Comparison of ENCODE assay signal across 8 cellular contexts in the genomic region with DNA sequence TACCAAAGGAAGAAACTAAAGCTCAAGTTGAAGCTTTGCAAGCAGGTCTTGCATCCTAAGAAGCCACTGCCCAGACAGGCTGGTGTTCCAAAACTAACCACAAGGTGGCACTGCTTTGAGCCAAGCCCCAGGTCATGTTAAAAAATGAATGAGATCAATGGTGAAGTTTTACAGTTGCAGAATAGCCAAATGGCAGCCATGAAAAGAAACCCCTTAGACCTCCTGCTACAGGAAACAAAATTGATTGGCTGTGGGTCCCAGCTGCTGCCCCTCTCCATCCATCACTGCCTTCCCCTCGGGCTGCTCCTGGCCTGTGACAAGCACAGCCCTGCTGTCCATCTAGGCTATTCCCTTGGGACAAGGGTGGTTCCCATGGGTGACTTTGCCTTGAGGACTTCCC. TPM values are rescaled to one million over a fixed set of nuclear protein-coding genes. Genes with fewer than 3 reads are reported as not detected.
DNase-seq lines count a peak whose midpoint lies in the region; ATAC-seq and TF ChIP-seq lines count a peak whose summit lies in the region.

No MANE protein-coding gene starts in this region.

- intact Hi-C loops in left cardiac atrium (cut with DNase I), result no loop called here
- intact Hi-C loops in sciatic nerve (cut with DNase I), result no loop called here

- H3K9me3 Mint-ChIP-seq in activated naive CD8-positive, alpha-beta T cell treated with anti-CD3 and anti-CD28 coated beads, Interleukin-2, amount 10 ng/mL, durations not matched to agents 7 days and 5 days, result no peaks in the 10 kb centered on the region

- H3K9me2 ChIP-seq in SK-N-SH, result no peaks in the 10 kb centered on the region

- peak; percentile 40 for ATAC-seq in GM19455 (IDR thresholded peaks at IDR 0.05; ENCODE audit: unreplicated experiment)
- ATAC-seq in activated naive CD8-positive, alpha-beta T cell treated with anti-CD3 and anti-CD28 coated beads, Interleukin-2, amount 10 ng/mL, durations not matched to agents 7 days and 5 days (ENCODE audit: low read depth), result peak; percentile 68
- ATAC-seq in left cardiac atrium, result peak; percentile 49 to 53
- ATAC-seq in sciatic nerve, result peak; percentile 67
- no peak for ATAC-seq in GM18873 (IDR thresholded peaks at IDR 0.05; ENCODE audit: low FRiP score, unreplicated experiment)

- no peak for TF ChIP-seq EP300 in SK-N-SH (IDR thresholded peaks at IDR 0.05; ENCODE audit: borderline replicate concordance in 1 of 2, low read depth in 1 of 2, low read length in 1 of 2)

- H3F3A ChIP-seq in SK-N-SH (replicated peaks; ENCODE audit: insufficient read depth), result peaks cover 13% of the 10 kb centered on the region

- POLR2A ChIA-PET in SK-N-SH (lab: Yijun Ruan, JAX), result no interaction called here
- POLR2A ChIA-PET in activated naive CD8-positive, alpha-beta T cell treated with anti-CD3 and anti-CD28 coated beads, Interleukin-2, amount 10 ng/mL, durations not matched to agents 7 days and 5 days (lab: Charles Lee), result interaction anchor here (0.7 to 1.5 kb wide), 2 partner anchors 47 to 75 kb away, joined by 3 to 5 read pairs; partner anchors contain the start of gene XRCC5

- H3K9me3 ChIP-seq in SK-N-SH, result no peaks in the 10 kb centered on the region

- peaks cover 23% of the 10 kb centered on the region for H3K4me1 Mint-ChIP-seq in activated naive CD8-positive, alpha-beta T cell treated with anti-CD3 and anti-CD28 coated beads, Interleukin-2, amount 10 ng/mL, durations not matched to agents 7 days and 5 days

- no peaks in the 10 kb centered on the region for H3K27me3 Mint-ChIP-seq in activated naive CD8-positive, alpha-beta T cell treated with anti-CD3 and anti-CD28 coated beads, Interleukin-2, amount 10 ng/mL, durations not matched to agents 7 days and 5 days

- H3K4me1 ChIP-seq in SK-N-SH (ENCODE audit: control insufficient read depth in 1 of 2, insufficient read depth in 2 of 2, low read depth in 1 of 2, low read length in 1 of 2), result peaks cover 2 to 5% of the 10 kb centered on the region in 2 experiments; a peak in 1 of 4 replicates

- CTCF ChIA-PET in SK-N-SH (lab: Yijun Ruan, JAX), result interaction anchor here (0.6 to 7.7 kb wide), 29 partner anchors 8 to 482 kb away, joined by 3 to 109 read pairs (median 4); partner anchors contain the start of genes MREG, PECR, TMEM169 and XRCC5

- no peak overlapping the region for H3K4me3 Mint-ChIP-seq in activated naive CD8-positive, alpha-beta T cell treated with anti-CD3 and anti-CD28 coated beads, Interleukin-2, amount 10 ng/mL, durations not matched to agents 7 days and 5 days

- DNase-seq in CD1c-positive myeloid dendritic cell (ENCODE audit: extremely low spot score), result peak; percentile 73
- peak; percentile 60 for DNase-seq in KG1 (lab: John Stamatoyannopoulos, UW)
- peak; percentile 68 for DNase-seq in SK-N-SH
- DNase-seq in activated naive CD8-positive, alpha-beta T cell treated with anti-CD3 and anti-CD28 coated beads, Interleukin-2, amount 10 ng/mL, durations not matched to agents 7 days and 5 days, result peak; percentile 76
- peak; percentile 49 for DNase-seq in left cardiac atrium
- DNase-seq in sciatic nerve (ENCODE audit: low spot score), result peak; percentile 73

- peak overlapping the region in 1 of 2 experiments; percentile 43; a peak in 1 of 4 replicates for H3K4me3 ChIP-seq in SK-N-SH (ENCODE audit: low read depth in 2 of 2, low read length in 1 of 2)

- peaks cover 10% of the 10 kb centered on the region for H3K36me3 Mint-ChIP-seq in activated naive CD8-positive, alpha-beta T cell treated with anti-CD3 and anti-CD28 coated beads, Interleukin-2, amount 10 ng/mL, durations not matched to agents 7 days and 5 days

- no peak overlapping the region for H3K27ac ChIP-seq in SK-N-SH (ENCODE audit: low read depth in 2 of 2, low read length in 1 of 2)

- H3K79me2 ChIP-seq in SK-N-SH (ENCODE audit: insufficient read depth), result no peaks in the 10 kb centered on the region

- no peak overlapping the region for H3K4me2 ChIP-seq in SK-N-SH

- TF ChIP-seq CTCF in SK-N-SH (IDR thresholded peaks at IDR 0.05), result peak; percentile 87

- 100% methylated on average over 1 of the region's 1 CpG for WGBS in SK-N-SH (ENCODE audit: low lambda C conversion rate)

- H3K27me3 ChIP-seq in SK-N-SH (ENCODE audit: insufficient read depth), result no peaks in the 10 kb centered on the region

- peaks cover 6 to 12% of the 10 kb centered on the region in 2 experiments for H3K36me3 ChIP-seq in SK-N-SH (replicated peaks in 1 of 2; ENCODE audit: control insufficient read depth in 1 of 2, insufficient read depth in 2 of 2, low read length in 1 of 2)

- H4K20me1 ChIP-seq in SK-N-SH (ENCODE audit: insufficient read depth), result no peaks in the 10 kb centered on the region

- TF ChIP-seq RAD21 in SK-N-SH (IDR thresholded peaks at IDR 0.05; ENCODE audit: low read length), result peak; percentile 67

- H3K9ac ChIP-seq in SK-N-SH, result no peak overlapping the region

- no peak overlapping the region for H2AFZ ChIP-seq in SK-N-SH (ENCODE audit: low read depth)

- H3K27ac Mint-ChIP-seq in activated naive CD8-positive, alpha-beta T cell treated with anti-CD3 and anti-CD28 coated beads, Interleukin-2, amount 10 ng/mL, durations not matched to agents 7 days and 5 days, result no peak overlapping the region

TF ChIP-seq in SK-N-SH, 30 proteins besides CTCF, POLR2A, EP300 and RAD21:
- TF ChIP-seq SMC3 (IDR thresholded peaks at IDR 0.05; ENCODE audit: low read depth, low read length) (peak; percentile 58), ELF1 (IDR thresholded peaks at IDR 0.05) (no peak), FOXM1 (IDR thresholded peaks at IDR 0.05; ENCODE audit: low read depth) (no peak)

RNA-seq across cellular contexts. Expression of gene MREG, which starts 20.7 kb away (rescaled TPM):
- 2.5 and 3.5 TPM in 2 replicates for polyA plus RNA-seq in SK-N-SH (2012; rRNA removed)
- 3.5 and 3.7 TPM in 2 replicates for polyA plus RNA-seq in SK-N-SH (2012; cell fraction: cytosol; rRNA removed)
- 1.6 and 4.0 TPM in 2 replicates for polyA plus RNA-seq in SK-N-SH (2012; cell fraction: nucleus; rRNA removed)
- 1 to 10 TPM; 7.0 to 8.5 TPM for total RNA-seq in activated naive CD8-positive, alpha-beta T cell treated with anti-CD3 and anti-CD28 coated beads, Interleukin-2, amount 10 ng/mL, durations not matched to agents 7 days and 5 days
- total RNA-seq in left cardiac atrium, result 1 to 10 TPM; 1.1 to 1.3 TPM
- total RNA-seq in sciatic nerve, result 5.9 TPM

RNA-seq across cellular contexts. Expression of gene PECR, which starts 47.5 kb away (rescaled TPM):
- 18.6 and 20.9 TPM in 2 replicates for polyA plus RNA-seq in SK-N-SH (2012; rRNA removed)
- polyA plus RNA-seq in SK-N-SH (2012; cell fraction: cytosol; rRNA removed), result 17.8 and 20.0 TPM in 2 replicates
- 13.8 and 15.3 TPM in 2 replicates for polyA plus RNA-seq in SK-N-SH (2012; cell fraction: nucleus; rRNA removed)
- 10 to 100 TPM; 28.2 to 29.4 TPM for total RNA-seq in activated naive CD8-positive, alpha-beta T cell treated with anti-CD3 and anti-CD28 coated beads, Interleukin-2, amount 10 ng/mL, durations not matched to agents 7 days and 5 days
- total RNA-seq in left cardiac atrium (10 to 100 TPM in 1 of 2 donors, 1 to 10 TPM in 1; 5.9 to 14.6 TPM), sciatic nerve (15.1 TPM)

RNA-seq across cellular contexts. Expression of gene TMEM169, which starts 47.7 kb away (rescaled TPM):
- 0.30 and 0.47 TPM in 2 replicates for polyA plus RNA-seq in SK-N-SH (2012; rRNA removed)
- polyA plus RNA-seq in SK-N-SH (2012; cell fraction: cytosol; rRNA removed), result 0.31 and 0.47 TPM in 2 replicates
- polyA plus RNA-seq in SK-N-SH (2012; cell fraction: nucleus; rRNA removed), result 0.02 and 0.19 TPM in 2 replicates
- 1 to 10 TPM; 1.1 to 2.0 TPM for total RNA-seq in activated naive CD8-positive, alpha-beta T cell treated with anti-CD3 and anti-CD28 coated beads, Interleukin-2, amount 10 ng/mL, durations not matched to agents 7 days and 5 days
- under 1 TPM; 0.13 to 0.27 TPM for total RNA-seq in left cardiac atrium
- 1.6 TPM for total RNA-seq in sciatic nerve
